Comparison of ENCODE assay signal across 1 cellular context in genomic region chr6:5143625-5144311, GRCh38.
TF ChIP-seq lines count a peak whose summit lies in the region.

No MANE protein-coding gene starts in this region.

TF ChIP-seq in HepG2, 621 proteins besides CTCF, POLR2A, EP300 and RAD21 (continued from another document and continues in another):
- peak; percentile 53; the same call in 1 of the 2 replicates for TF ChIP-seq STAT6 (CRISPR knock-in tag; IDR thresholded peaks at IDR 0.05; ENCODE audit: borderline replicate concordance)
- TF ChIP-seq ZNF891 (CRISPR knock-in tag; IDR thresholded peaks at IDR 0.05): 0 out of 2 replicates have a peak, but pooled peaks have one; percentile 43
- TF ChIP-seq POLR2AphosphoS5 (IDR thresholded peaks at IDR 0.05; ENCODE audit: low read depth, low read length): no peak
- no peak for TF ChIP-seq ZFP90 (CRISPR knock-in tag; IDR thresholded peaks at IDR 0.05; ENCODE audit: borderline replicate concordance)
- no peak for TF ChIP-seq ZNF770 (CRISPR knock-in tag; IDR thresholded peaks at IDR 0.05)
- no peak for TF ChIP-seq SKIL (CRISPR knock-in tag; IDR thresholded peaks at IDR 0.05; ENCODE audit: borderline replicate concordance)
- TF ChIP-seq ZBTB39 (CRISPR knock-in tag; IDR thresholded peaks at IDR 0.05): no peak
- TF ChIP-seq ZFP91 (CRISPR knock-in tag; IDR thresholded peaks at IDR 0.05; ENCODE audit: borderline replicate concordance): no peak
- TF ChIP-seq AKNA (CRISPR knock-in tag; IDR thresholded peaks at IDR 0.05; ENCODE audit: borderline replicate concordance): no peak
- TF ChIP-seq HDAC2 (CRISPR knock-in tag; IDR thresholded peaks at IDR 0.05): no peak
- TF ChIP-seq ZNF501 (CRISPR knock-in tag; IDR thresholded peaks at IDR 0.05): peak; percentile 54; the same call in 1 of the 2 replicates
- TF ChIP-seq FUBP1 (CRISPR knock-in tag; IDR thresholded peaks at IDR 0.05; ENCODE audit: borderline replicate concordance): no peak
- no peak for TF ChIP-seq KMT2B (CRISPR knock-in tag; IDR thresholded peaks at IDR 0.05)
- TF ChIP-seq TCF12 (IDR thresholded peaks at IDR 0.05): no peak
- TF ChIP-seq TCF12 (CRISPR knock-in tag; IDR thresholded peaks at IDR 0.05): no peak
- TF ChIP-seq ZBTB33 (CRISPR knock-in tag; IDR thresholded peaks at IDR 0.05): no peak
- peak; percentile 63 for TF ChIP-seq XRCC5 (optimal IDR thresholded peaks at IDR 0.05; ENCODE audit: low read length)
- no peak for TF ChIP-seq FOXP4 (CRISPR knock-in tag; IDR thresholded peaks at IDR 0.05)
- no peak for TF ChIP-seq RERE (CRISPR knock-in tag; IDR thresholded peaks at IDR 0.05; ENCODE audit: low read depth)
